In genomic region chr22:43792905-43793304, GRCh38 we compare ENCODE assay signal across 20 cellular contexts.
"Had no signal": no experiment of that assay in that cellular context is flagged by ENCODE, and none has a peak within 500 bp of the region (broad histone marks: within the 10 kb centered on the region; RNA-seq: fewer than 3 reads in every experiment).

No MANE protein-coding gene starts in this region.

- H3K9me3 ChIP-seq: colonic mucosa, esophagus squamous epithelium, gastrocnemius medialis, left lung, lower lobe of right lung, mucosa of descending colon had no signal

- H3K4me3 ChIP-seq: colonic mucosa, dorsolateral prefrontal cortex, esophagus squamous epithelium, gastrocnemius medialis, heart right ventricle, left lung, lower lobe of right lung, mucosa of descending colon had no signal

- DNase-seq: colonic mucosa; dermis blood vessel endothelial cell; dorsolateral prefrontal cortex; effector CD4-positive, alpha-beta T cell; effector memory CD4-positive, alpha-beta T cell; esophagus squamous epithelium; foreskin fibroblast; foreskin melanocyte; gastrocnemius medialis; glutamatergic neuron; head of caudate nucleus; heart right ventricle; hippocampal formation; left cardiac atrium; left lung; left ventricle myocardium superior; lower lobe of right lung; mesenchymal stem cell; mucosa of descending colon; naive B cell had no signal

- H3K4me1 ChIP-seq: colonic mucosa, gastrocnemius medialis, left lung, lower lobe of right lung had no signal

- H3K27me3 ChIP-seq: colonic mucosa, dorsolateral prefrontal cortex, esophagus squamous epithelium, gastrocnemius medialis, heart right ventricle, left lung had no signal

- H3K27ac ChIP-seq: colonic mucosa, dorsolateral prefrontal cortex, esophagus squamous epithelium, gastrocnemius medialis, heart right ventricle, left lung, lower lobe of right lung had no signal

- H3K36me3 ChIP-seq: colonic mucosa, esophagus squamous epithelium, gastrocnemius medialis, heart right ventricle, left lung, lower lobe of right lung had no signal
